ENCODE assay signal across 12 cellular contexts in the genomic region with DNA sequence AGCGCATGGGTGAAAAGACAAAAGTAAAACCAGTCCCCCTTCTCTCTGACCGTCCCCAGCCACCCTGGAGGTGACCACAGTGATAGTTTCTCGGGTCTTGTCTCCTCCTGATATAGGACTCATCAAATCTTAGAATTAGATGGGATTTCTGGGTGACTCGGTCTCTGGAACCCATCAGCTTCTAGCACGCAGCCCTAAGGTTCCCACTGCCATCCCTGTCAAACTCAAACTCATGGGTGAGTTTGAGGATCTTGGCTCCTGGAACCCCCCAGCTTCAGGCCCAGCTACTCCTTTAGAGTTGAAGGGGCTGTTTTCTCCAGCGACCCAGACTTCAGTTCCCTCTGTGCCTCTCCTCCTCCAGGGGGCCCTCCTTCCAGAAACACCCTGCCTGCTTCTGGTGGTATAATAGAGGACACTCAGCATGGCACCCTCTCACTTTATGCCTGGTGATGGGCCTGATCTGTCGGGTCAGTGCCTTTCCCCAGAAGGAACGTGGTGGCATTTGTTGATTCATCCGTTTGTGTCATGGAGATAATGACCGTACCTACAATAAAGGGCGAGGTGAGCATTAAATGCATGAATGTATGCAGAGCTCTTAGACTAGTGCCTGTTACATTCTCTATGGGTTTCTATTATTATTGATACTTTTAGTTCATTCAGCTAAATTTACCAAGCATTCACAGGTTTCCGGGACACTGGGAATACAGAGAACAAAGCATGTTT. TPM values are rescaled to one million over a fixed set of nuclear protein-coding genes. Genes with fewer than 3 reads are reported as not detected.
DNase-seq lines count a peak whose midpoint lies in the region; ATAC-seq and TF ChIP-seq lines count a peak whose summit lies in the region.
"Had no signal": no experiment of that assay in that cellular context is flagged by ENCODE, and none has a peak within 500 bp of the region (broad histone marks: within the 10 kb centered on the region; RNA-seq: fewer than 3 reads in every experiment).

No MANE protein-coding gene starts in this region.

- no peak overlapping the region for H3K4me2 ChIP-seq in hepatocyte

- no peaks in the 10 kb centered on the region for H3K9me2 ChIP-seq in hepatocyte (replicated peaks; ENCODE audit: insufficient read depth)

- peaks cover 0 to 8% (median 0%) of the 10 kb centered on the region in 3 donors for H3K9me3 ChIP-seq in body of pancreas
- no peaks in the 10 kb centered on the region for H3K9me3 ChIP-seq in hepatocyte (ENCODE audit: low read depth)

- no peak overlapping the region for H2AFZ ChIP-seq in hepatocyte
- H2AFZ ChIP-seq: parathyroid adenoma had no signal

- H3K4me1 ChIP-seq in body of pancreas (peaks cover 16% of the 10 kb centered on the region), hepatocyte (ENCODE audit: insufficient read depth) (no peaks in the 10 kb centered on the region)
- H3K4me1 ChIP-seq: parathyroid adenoma had no signal

- no peaks in the 10 kb centered on the region for H3K27me3 Mint-ChIP-seq in IgD-negative memory B cell
- H3K27me3 Mint-ChIP-seq in activated CD8-positive, alpha-beta T cell treated with anti-CD3 and anti-CD28 coated beads, Interleukin-2, amount 10 ng/mL, durations not matched to agents 7 days and 5 days (ENCODE audit: low read depth) = no peaks in the 10 kb centered on the region
- H3K27me3 Mint-ChIP-seq: activated naive CD8-positive, alpha-beta T cell treated with anti-CD3 and anti-CD28 coated beads, Interleukin-2, amount 50 U/mL, for 24 hours had no signal

- H3K36me3 Mint-ChIP-seq in IgD-negative memory B cell = peaks cover 2% of the 10 kb centered on the region
- peaks cover 63% of the 10 kb centered on the region for H3K36me3 Mint-ChIP-seq in activated CD8-positive, alpha-beta T cell treated with anti-CD3 and anti-CD28 coated beads, Interleukin-2, amount 10 ng/mL, durations not matched to agents 7 days and 5 days (ENCODE audit: low read depth)

- H3K27me3 ChIP-seq in body of pancreas (no peaks in the 10 kb centered on the region), hepatocyte (no peaks in the 10 kb centered on the region)

- DNase-seq in body of pancreas (no peak), hepatocyte (ENCODE audit: low spot score) (no peak), left lobe of liver (ENCODE audit: low spot score) (no peak), DMS 273 (lab: John Stamatoyannopoulos, UW; ENCODE audit: unreplicated experiment) (no peak), NCI-H2107 (lab: John Stamatoyannopoulos, UW) (no peak)
- no peak for DNase-seq in activated CD8-positive, alpha-beta T cell treated with anti-CD3 and anti-CD28 coated beads, Interleukin-2, amount 10 ng/mL, durations not matched to agents 7 days and 5 days

- H3K27ac ChIP-seq in body of pancreas (peak overlapping the region in 3 of 4 donors; percentile 52 to 77 (median 62)), hepatocyte (peak overlapping the region; percentile 7), skin epidermis (peak overlapping the region in 12 of 21 experiments; percentile 13 to 72 (median 44))
- H3K27ac ChIP-seq: thoracic aorta had no signal

- CTCF ChIA-PET in activated CD8-positive, alpha-beta T cell treated with anti-CD3 and anti-CD28 coated beads, Interleukin-2, amount 10 ng/mL, durations not matched to agents 7 days and 5 days (lab: Charles Lee) = interaction anchor here (0.6 to 3.0 kb wide), 4 partner anchors 13 to 152 kb away, joined by 3 to 16 read pairs (median 4); no protein-coding TSS in a partner anchor

- H3K36me3 ChIP-seq in body of pancreas (replicated peaks in 1 of 2; ENCODE audit: insufficient read depth in 1 of 2, low read depth in 2 of 2) (no peaks in the 10 kb centered on the region), hepatocyte (replicated peaks; ENCODE audit: insufficient read depth, low read depth) (no peaks in the 10 kb centered on the region)

- peaks cover 0 to 4% (median 0%) of the 10 kb centered on the region in 3 donors for H3K4me1 Mint-ChIP-seq in IgD-negative memory B cell
- H3K4me1 Mint-ChIP-seq in activated CD8-positive, alpha-beta T cell treated with anti-CD3 and anti-CD28 coated beads, Interleukin-2, amount 10 ng/mL, durations not matched to agents 7 days and 5 days (ENCODE audit: low read depth) = no peaks in the 10 kb centered on the region
- H3K4me1 Mint-ChIP-seq: activated naive CD8-positive, alpha-beta T cell treated with anti-CD3 and anti-CD28 coated beads, Interleukin-2, amount 50 U/mL, for 24 hours; CD14-positive monocyte had no signal

- TF ChIP-seq CTCF in body of pancreas (IDR thresholded peaks at IDR 0.05) (no peak), hepatocyte (IDR thresholded peaks at IDR 0.05; ENCODE audit: poor library complexity) (no peak)

- H3K4me3 ChIP-seq in body of pancreas (no peak overlapping the region), hepatocyte (no peak overlapping the region), skin epidermis (no peak overlapping the region)
- H3K4me3 ChIP-seq: thoracic aorta had no signal

- intact Hi-C loops in body of pancreas (cut with DNase I) = no loop called here

- H3K79me2 ChIP-seq in hepatocyte = no peaks in the 10 kb centered on the region
- H3K79me2 ChIP-seq: parathyroid adenoma had no signal

- ATAC-seq in body of pancreas (no peak), left lobe of liver (no peak)
- ATAC-seq in activated CD8-positive, alpha-beta T cell treated with anti-CD3 and anti-CD28 coated beads, Interleukin-2, amount 10 ng/mL, durations not matched to agents 7 days and 5 days = no peak

- 86 to 91% methylated on average over 12 of the region's 12 CpGs for WGBS in body of pancreas, 2 donors
- 93% methylated on average over 12 of the region's 12 CpGs for WGBS in hepatocyte (ENCODE audit: low lambda C conversion rate, missing lambda C conversion rate)

- no peaks in the 10 kb centered on the region for H4K20me1 ChIP-seq in hepatocyte (ENCODE audit: insufficient read depth, poor library complexity, severe bottlenecking)

- H3K9me3 Mint-ChIP-seq in IgD-negative memory B cell = peaks cover 0 to 2% (median 0%) of the 10 kb centered on the region in 3 donors
- peaks cover 5% of the 10 kb centered on the region for H3K9me3 Mint-ChIP-seq in activated CD8-positive, alpha-beta T cell treated with anti-CD3 and anti-CD28 coated beads, Interleukin-2, amount 10 ng/mL, durations not matched to agents 7 days and 5 days (ENCODE audit: insufficient read depth)
- H3K9me3 Mint-ChIP-seq: activated naive CD8-positive, alpha-beta T cell treated with anti-CD3 and anti-CD28 coated beads, Interleukin-2, amount 50 U/mL, for 24 hours had no signal

- no peak overlapping the region for H3K4me3 Mint-ChIP-seq in IgD-negative memory B cell
- H3K4me3 Mint-ChIP-seq in activated CD8-positive, alpha-beta T cell treated with anti-CD3 and anti-CD28 coated beads, Interleukin-2, amount 10 ng/mL, durations not matched to agents 7 days and 5 days = no peak overlapping the region
- H3K4me3 Mint-ChIP-seq: activated naive CD8-positive, alpha-beta T cell treated with anti-CD3 and anti-CD28 coated beads, Interleukin-2, amount 50 U/mL, for 24 hours; CD14-positive monocyte had no signal

- POLR2A ChIA-PET in activated CD8-positive, alpha-beta T cell treated with anti-CD3 and anti-CD28 coated beads, Interleukin-2, amount 10 ng/mL, durations not matched to agents 7 days and 5 days (lab: Charles Lee) = interaction anchor here (1.0 kb wide), 1 partner anchor 29 kb away, joined by 3 read pairs; no protein-coding TSS in a partner anchor

- TF ChIP-seq POLR2A in body of pancreas (IDR thresholded peaks at IDR 0.05) = no peak

- peak overlapping the region in 2 of 3 donors; percentile 43 to 74 for H3K27ac Mint-ChIP-seq in IgD-negative memory B cell
- no peak overlapping the region for H3K27ac Mint-ChIP-seq in activated CD8-positive, alpha-beta T cell treated with anti-CD3 and anti-CD28 coated beads, Interleukin-2, amount 10 ng/mL, durations not matched to agents 7 days and 5 days
- H3K27ac Mint-ChIP-seq: activated naive CD8-positive, alpha-beta T cell treated with anti-CD3 and anti-CD28 coated beads, Interleukin-2, amount 50 U/mL, for 24 hours had no signal

RNA-seq across cellular contexts. Expression of a gene that starts 31.7 kb away (rescaled TPM):
- polyA plus RNA-seq in IgD-negative memory B cell = 78.2 TPM
- 1 to 10 TPM; 7.9 to 9.3 TPM for total RNA-seq in body of pancreas
- total RNA-seq in hepatocyte = 16.0 and 36.1 TPM in 2 replicates
- polyA plus RNA-seq in hepatocyte = 21.7 and 24.4 TPM in 2 replicates
- total RNA-seq in left lobe of liver = 9.1 TPM
- total RNA-seq in activated CD8-positive, alpha-beta T cell treated with anti-CD3 and anti-CD28 coated beads, Interleukin-2, amount 10 ng/mL, durations not matched to agents 7 days and 5 days = 100 to 1,000 TPM; 275 to 287 TPM

RNA-seq across cellular contexts. Expression of a gene that starts 50.7 kb away (rescaled TPM):
- 28.7 TPM for polyA plus RNA-seq in IgD-negative memory B cell
- 10 to 100 TPM in 1 of 2 donors, 1 to 10 TPM in 1; 9.3 to 32.0 TPM for total RNA-seq in body of pancreas
- 34.8 and 43.8 TPM in 2 replicates for total RNA-seq in hepatocyte
- polyA plus RNA-seq in hepatocyte = 51.0 and 58.6 TPM in 2 replicates
- 35.9 TPM for total RNA-seq in left lobe of liver
- under 1 TPM; 0.34 to 0.68 TPM for total RNA-seq in activated CD8-positive, alpha-beta T cell treated with anti-CD3 and anti-CD28 coated beads, Interleukin-2, amount 10 ng/mL, durations not matched to agents 7 days and 5 days

Comparison
In these comparisons a context has a peak if more than half of its experiments do, and no peak if none do; other contexts are left out.
1. H3K27ac ChIP-seq: peak in every context shown above with its lines; median percentile 62 in body of pancreas; 44 in skin epidermis; 7 in hepatocyte.
2. RNA of a gene that starts 50.7 kb away (total RNA-seq): 34.8 to 43.8 TPM in hepatocyte, 35.9 TPM in left lobe of liver (single experiment) and 9.3 to 32.0 TPM in body of pancreas; 0.34 to 0.68 TPM in activated CD8-positive, alpha-beta T cell treated with anti-CD3 and anti-CD28 coated beads, Interleukin-2, amount 10 ng/mL, durations not matched to agents 7 days and 5 days; every median in the first group is over 4 times any median in the second.